ENCODE assay signal across 1 cellular context in genomic region chr15:75727031-75727531, GRCh38.
TF ChIP-seq lines count a peak whose summit lies in the region.

No MANE protein-coding gene starts in this region.

TF ChIP-seq in H1, 55 proteins besides CTCF, POLR2A, EP300 and RAD21:
- TF ChIP-seq KDM5A (IDR thresholded peaks at IDR 0.05; ENCODE audit: low read length): no peak
- no peak for TF ChIP-seq POU5F1 (IDR thresholded peaks at IDR 0.05; ENCODE audit: low read depth, low read length)
- no peak for TF ChIP-seq CBX5 (IDR thresholded peaks at IDR 0.05; ENCODE audit: low read depth, low read length)
